21 cellular contexts compared by ENCODE assay signal in the genomic region with DNA sequence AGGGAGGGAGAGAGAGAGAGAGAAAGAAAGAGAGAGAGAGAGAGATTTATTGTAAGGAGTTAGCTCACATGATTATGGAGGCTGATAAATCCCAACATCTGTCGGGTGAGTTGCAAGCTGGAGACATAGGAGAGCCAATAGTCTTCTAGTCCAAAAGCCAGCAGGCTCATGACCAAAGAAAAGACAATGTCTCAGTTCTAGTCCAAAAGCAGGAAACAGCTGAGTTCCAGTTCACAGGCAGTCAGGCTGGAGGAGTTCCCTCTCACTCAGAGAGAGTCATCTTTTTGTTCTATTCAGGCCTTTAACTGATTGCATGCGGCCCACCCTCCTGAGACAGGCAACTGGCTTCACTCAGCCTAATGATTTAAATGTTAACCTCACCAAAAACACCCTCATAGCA.
"Had no signal": no experiment of that assay in that cellular context is flagged by ENCODE, and none has a peak within 500 bp of the region (broad histone marks: within the 10 kb centered on the region; RNA-seq: fewer than 3 reads in every experiment).

No MANE protein-coding gene starts in this region.

- H3K27ac ChIP-seq: esophagus muscularis mucosa, left lung, neural progenitor cell, ovary, tibial artery, WERI-Rb-1 had no signal

- ATAC-seq: activated naive CD8-positive, alpha-beta T cell treated with anti-CD3 and anti-CD28 coated beads, Interleukin-2, amount 50 U/mL, for 24 hours; left lung; naive thymus-derived CD4-positive, alpha-beta T cell had no signal

- H3K4me1 ChIP-seq: left lung, tibial artery had no signal

- H3K36me3 ChIP-seq: esophagus muscularis mucosa, left lung, neural progenitor cell, ovary, tibial artery, WERI-Rb-1 had no signal

- H3K4me3 ChIP-seq: esophagus muscularis mucosa, left lung, neural progenitor cell, ovary, tibial artery had no signal

- H3K27me3 ChIP-seq: esophagus muscularis mucosa, neural progenitor cell, ovary had no signal

- DNase-seq: activated CD4-positive, alpha-beta T cell treated with anti-CD3 and anti-CD28 coated beads for 1 hour; activated CD8-positive, alpha-beta memory T cell treated with anti-CD3 and anti-CD28 coated beads for 24 hours; activated CD8-positive, alpha-beta memory T cell treated with anti-CD3 and anti-CD28 coated beads, Interleukin-2, amount 50 U/mL, for 48 hours; activated effector memory CD4-positive, alpha-beta T cell treated with Interleukin-2 at 50 U/mL for 16 hours; activated naive CD4-positive, alpha-beta T cell treated with anti-CD3 and anti-CD28 coated beads, Interleukin-2, amount 10 ng/mL, durations not matched to agents 7 days and 5 days; activated naive CD8-positive, alpha-beta T cell treated with anti-CD3 and anti-CD28 coated beads, Interleukin-2, amount 50 U/mL, for 24 hours; activated T-cell treated with anti-CD3 and anti-CD28 coated beads, Interleukin-2, amount 50 U/mL, for 48 hours; cerebellar nuclear complex; cortex of kidney; effector memory CD4-positive, alpha-beta T cell; left lung; naive thymus-derived CD4-positive, alpha-beta T cell; ovary; stimulated activated CD4-positive, alpha-beta T cell treated with anti-CD3 and anti-CD28 coated beads, Interleukin-1b, Interleukin-23, amount 100 ng/mL, for 48 hours; stimulated activated naive CD4-positive, alpha-beta T cell treated with Interleukin-2 at 50 U/mL for 16 hours; SW 1271; T-helper 2 cell; tibial artery; WERI-Rb-1 had no signal

- H3K9me3 ChIP-seq: esophagus muscularis mucosa, left lung, ovary, tibial artery had no signal
